Comparison of ENCODE assay signal across 1 cellular context in the genomic region with DNA sequence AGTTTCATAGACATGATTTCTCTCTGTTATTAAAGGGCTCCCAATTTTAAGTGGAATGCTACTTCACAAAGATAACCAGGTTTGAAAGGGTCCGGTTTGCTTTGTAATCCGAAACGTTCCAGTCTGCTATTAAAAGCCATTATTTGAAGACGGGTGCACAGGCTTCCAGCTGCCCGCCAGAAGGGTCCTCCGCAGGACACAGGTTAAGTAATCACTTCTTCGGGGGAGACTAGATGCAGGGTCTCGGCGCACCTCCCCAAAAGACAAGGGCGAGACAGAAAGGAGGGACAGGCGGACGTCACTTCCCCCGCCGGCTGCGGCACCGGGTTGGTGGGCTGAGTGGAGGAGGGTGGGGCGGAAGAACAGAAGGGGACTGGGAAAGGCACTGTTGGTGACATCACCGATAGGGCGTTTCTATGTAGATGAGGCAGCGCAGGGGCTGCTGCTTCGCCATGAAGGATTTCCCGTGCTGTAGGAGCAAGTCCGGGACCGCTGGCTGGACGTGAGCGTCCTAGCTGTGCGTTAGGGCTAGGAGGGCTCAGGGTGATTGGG.
TF ChIP-seq lines count a peak whose summit lies in the region.

No MANE protein-coding gene starts in this region.

TF ChIP-seq in HEK293, 187 proteins besides CTCF, POLR2A, EP300 and RAD21 (continued from another document and continues in another):
- TF ChIP-seq, protein P1, sequence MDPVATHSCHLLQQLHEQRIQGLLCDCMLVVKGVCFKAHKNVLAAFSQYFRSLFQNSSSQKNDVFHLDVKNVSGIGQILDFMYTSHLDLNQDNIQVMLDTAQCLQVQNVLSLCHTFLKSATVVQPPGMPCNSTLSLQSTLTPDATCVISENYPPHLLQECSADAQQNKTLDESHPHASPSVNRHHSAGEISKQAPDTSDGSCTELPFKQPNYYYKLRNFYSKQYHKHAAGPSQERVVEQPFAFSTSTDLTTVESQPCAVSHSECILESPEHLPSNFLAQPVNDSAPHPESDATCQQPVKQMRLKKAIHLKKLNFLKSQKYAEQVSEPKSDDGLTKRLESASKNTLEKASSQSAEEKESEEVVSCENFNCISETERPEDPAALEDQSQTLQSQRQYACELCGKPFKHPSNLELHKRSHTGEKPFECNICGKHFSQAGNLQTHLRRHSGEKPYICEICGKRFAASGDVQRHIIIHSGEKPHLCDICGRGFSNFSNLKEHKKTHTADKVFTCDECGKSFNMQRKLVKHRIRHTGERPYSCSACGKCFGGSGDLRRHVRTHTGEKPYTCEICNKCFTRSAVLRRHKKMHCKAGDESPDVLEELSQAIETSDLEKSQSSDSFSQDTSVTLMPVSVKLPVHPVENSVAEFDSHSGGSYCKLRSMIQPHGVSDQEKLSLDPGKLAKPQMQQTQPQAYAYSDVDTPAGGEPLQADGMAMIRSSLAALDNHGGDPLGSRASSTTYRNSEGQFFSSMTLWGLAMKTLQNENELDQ (tag by site-specific recombination; IDR thresholded peaks at IDR 0.05; ENCODE audit: low read depth), result no peak
- TF ChIP-seq, protein P2, sequence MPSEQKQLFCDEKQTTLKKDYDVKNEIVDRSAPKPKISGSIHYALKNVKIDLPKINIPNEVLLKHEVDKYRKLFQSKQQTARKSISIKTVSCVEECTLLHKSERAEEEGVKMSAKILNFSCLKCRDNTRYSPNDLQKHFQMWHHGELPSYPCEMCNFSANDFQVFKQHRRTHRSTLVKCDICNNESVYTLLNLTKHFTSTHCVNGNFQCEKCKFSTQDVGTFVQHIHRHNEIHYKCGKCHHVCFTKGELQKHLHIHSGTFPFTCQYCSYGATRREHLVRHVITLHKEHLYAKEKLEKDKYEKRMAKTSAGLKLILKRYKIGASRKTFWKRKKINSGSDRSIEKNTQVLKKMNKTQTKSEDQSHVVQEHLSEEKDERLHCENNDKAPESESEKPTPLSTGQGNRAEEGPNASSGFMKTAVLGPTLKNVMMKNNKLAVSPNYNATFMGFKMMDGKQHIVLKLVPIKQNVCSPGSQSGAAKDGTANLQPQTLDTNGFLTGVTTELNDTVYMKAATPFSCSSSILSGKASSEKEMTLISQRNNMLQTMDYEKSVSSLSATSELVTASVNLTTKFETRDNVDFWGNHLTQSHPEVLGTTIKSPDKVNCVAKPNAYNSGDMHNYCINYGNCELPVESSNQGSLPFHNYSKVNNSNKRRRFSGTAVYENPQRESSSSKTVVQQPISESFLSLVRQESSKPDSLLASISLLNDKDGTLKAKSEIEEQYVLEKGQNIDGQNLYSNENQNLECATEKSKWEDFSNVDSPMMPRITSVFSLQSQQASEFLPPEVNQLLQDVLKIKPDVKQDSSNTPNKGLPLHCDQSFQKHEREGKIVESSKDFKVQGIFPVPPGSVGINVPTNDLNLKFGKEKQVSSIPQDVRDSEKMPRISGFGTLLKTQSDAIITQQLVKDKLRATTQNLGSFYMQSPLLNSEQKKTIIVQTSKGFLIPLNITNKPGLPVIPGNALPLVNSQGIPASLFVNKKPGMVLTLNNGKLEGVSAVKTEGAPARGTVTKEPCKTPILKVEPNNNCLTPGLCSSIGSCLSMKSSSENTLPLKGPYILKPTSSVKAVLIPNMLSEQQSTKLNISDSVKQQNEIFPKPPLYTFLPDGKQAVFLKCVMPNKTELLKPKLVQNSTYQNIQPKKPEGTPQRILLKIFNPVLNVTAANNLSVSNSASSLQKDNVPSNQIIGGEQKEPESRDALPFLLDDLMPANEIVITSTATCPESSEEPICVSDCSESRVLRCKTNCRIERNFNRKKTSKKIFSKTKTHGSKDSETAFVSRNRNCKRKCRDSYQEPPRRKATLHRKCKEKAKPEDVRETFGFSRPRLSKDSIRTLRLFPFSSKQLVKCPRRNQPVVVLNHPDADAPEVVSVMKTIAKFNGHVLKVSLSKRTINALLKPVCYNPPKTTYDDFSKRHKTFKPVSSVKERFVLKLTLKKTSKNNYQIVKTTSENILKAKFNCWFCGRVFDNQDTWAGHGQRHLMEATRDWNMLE (tag by site-specific recombination; conservative IDR thresholded peaks at IDR 0.05; ENCODE audit: low read depth), result no peak
- TF ChIP-seq ZNF175 (tag by site-specific recombination; IDR thresholded peaks at IDR 0.05) (no peak), ZNF529 (tag by site-specific recombination; IDR thresholded peaks at IDR 0.05; ENCODE audit: insufficient replicate concordance) (no peak), OSR2 (tag by site-specific recombination; IDR thresholded peaks at IDR 0.05) (peak; percentile 3; the same call in 1 of the 2 replicates), ZBTB7A (tag by site-specific recombination; IDR thresholded peaks at IDR 0.05; ENCODE audit: low read depth) (no peak), SALL2 (tag by site-specific recombination; IDR thresholded peaks at IDR 0.05; ENCODE audit: borderline replicate concordance) (no peak), ZNF37A (tag by site-specific recombination; IDR thresholded peaks at IDR 0.05) (no peak), ZNF174 (tag by site-specific recombination; IDR thresholded peaks at IDR 0.05) (no peak), ZBTB48 (tag by site-specific recombination; IDR thresholded peaks at IDR 0.05) (peak; percentile 59; the same call in 1 of the 2 replicates), ZNF23 (tag by site-specific recombination; IDR thresholded peaks at IDR 0.05; ENCODE audit: borderline replicate concordance) (no peak), SETDB1 (IDR thresholded peaks at IDR 0.05; ENCODE audit: insufficient read length, low read length) (no peak), ZFHX2 (tag by site-specific recombination; conservative IDR thresholded peaks at IDR 0.05) (0 out of 2 replicates have a peak, but pooled peaks have one; percentile 9), ZNF521 (tag by site-specific recombination; IDR thresholded peaks at IDR 0.05) (no peak), SP3 (tag by site-specific recombination; IDR thresholded peaks at IDR 0.05) (peak; percentile 86), ZNF350 (tag by site-specific recombination; IDR thresholded peaks at IDR 0.05) (no peak), ZNF558 (tag by site-specific recombination; IDR thresholded peaks at IDR 0.05) (no peak), ZNF560 (tag by site-specific recombination; IDR thresholded peaks at IDR 0.05; ENCODE audit: borderline replicate concordance) (no peak), ZNF366 (tag by site-specific recombination; conservative IDR thresholded peaks at IDR 0.05) (peak; percentile 97), ZNF211 (tag by site-specific recombination; IDR thresholded peaks at IDR 0.05; ENCODE audit: low read depth) (no peak), ZNF423 (tag by site-specific recombination; IDR thresholded peaks at IDR 0.05) (no peak), ZNF133 (tag by site-specific recombination; IDR thresholded peaks at IDR 0.05) (no peak), ZNF837 (tag by site-specific recombination; IDR thresholded peaks at IDR 0.05) (no peak), ZNF626 (tag by site-specific recombination; IDR thresholded peaks at IDR 0.05) (no peak), ZNF843 (tag by site-specific recombination; IDR thresholded peaks at IDR 0.05) (0 out of 2 replicates have a peak, but pooled peaks have one; percentile 16), ZBTB8A (tag by site-specific recombination; IDR thresholded peaks at IDR 0.05) (peak; percentile 28; the same call in 1 of the 2 replicates)
- TF ChIP-seq, protein P3, sequence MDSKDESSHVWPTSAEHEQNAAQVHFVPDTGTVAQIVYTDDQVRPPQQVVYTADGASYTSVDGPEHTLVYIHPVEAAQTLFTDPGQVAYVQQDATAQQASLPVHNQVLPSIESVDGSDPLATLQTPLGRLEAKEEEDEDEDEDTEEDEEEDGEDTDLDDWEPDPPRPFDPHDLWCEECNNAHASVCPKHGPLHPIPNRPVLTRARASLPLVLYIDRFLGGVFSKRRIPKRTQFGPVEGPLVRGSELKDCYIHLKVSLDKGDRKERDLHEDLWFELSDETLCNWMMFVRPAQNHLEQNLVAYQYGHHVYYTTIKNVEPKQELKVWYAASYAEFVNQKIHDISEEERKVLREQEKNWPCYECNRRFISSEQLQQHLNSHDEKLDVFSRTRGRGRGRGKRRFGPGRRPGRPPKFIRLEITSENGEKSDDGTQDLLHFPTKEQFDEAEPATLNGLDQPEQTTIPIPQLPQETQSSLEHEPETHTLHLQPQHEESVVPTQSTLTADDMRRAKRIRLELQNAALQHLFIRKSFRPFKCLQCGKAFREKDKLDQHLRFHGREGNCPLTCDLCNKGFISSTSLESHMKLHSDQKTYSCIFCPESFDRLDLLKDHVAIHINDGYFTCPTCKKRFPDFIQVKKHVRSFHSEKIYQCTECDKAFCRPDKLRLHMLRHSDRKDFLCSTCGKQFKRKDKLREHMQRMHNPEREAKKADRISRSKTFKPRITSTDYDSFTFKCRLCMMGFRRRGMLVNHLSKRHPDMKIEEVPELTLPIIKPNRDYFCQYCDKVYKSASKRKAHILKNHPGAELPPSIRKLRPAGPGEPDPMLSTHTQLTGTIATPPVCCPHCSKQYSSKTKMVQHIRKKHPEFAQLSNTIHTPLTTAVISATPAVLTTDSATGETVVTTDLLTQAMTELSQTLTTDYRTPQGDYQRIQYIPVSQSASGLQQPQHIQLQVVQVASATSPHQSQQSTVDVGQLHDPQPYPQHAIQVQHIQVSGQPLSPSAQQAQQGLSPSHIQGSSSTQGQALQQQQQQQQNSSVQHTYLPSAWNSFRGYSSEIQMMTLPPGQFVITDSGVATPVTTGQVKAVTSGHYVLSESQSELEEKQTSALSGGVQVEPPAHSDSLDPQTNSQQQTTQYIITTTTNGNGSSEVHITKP (tag by site-specific recombination; IDR thresholded peaks at IDR 0.05), result peak; percentile 81
- TF ChIP-seq, protein P4, sequence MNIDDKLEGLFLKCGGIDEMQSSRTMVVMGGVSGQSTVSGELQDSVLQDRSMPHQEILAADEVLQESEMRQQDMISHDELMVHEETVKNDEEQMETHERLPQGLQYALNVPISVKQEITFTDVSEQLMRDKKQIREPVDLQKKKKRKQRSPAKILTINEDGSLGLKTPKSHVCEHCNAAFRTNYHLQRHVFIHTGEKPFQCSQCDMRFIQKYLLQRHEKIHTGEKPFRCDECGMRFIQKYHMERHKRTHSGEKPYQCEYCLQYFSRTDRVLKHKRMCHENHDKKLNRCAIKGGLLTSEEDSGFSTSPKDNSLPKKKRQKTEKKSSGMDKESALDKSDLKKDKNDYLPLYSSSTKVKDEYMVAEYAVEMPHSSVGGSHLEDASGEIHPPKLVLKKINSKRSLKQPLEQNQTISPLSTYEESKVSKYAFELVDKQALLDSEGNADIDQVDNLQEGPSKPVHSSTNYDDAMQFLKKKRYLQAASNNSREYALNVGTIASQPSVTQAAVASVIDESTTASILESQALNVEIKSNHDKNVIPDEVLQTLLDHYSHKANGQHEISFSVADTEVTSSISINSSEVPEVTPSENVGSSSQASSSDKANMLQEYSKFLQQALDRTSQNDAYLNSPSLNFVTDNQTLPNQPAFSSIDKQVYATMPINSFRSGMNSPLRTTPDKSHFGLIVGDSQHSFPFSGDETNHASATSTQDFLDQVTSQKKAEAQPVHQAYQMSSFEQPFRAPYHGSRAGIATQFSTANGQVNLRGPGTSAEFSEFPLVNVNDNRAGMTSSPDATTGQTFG (tag by site-specific recombination; IDR thresholded peaks at IDR 0.05; ENCODE audit: borderline replicate concordance), result no peak
- TF ChIP-seq, protein P5, sequence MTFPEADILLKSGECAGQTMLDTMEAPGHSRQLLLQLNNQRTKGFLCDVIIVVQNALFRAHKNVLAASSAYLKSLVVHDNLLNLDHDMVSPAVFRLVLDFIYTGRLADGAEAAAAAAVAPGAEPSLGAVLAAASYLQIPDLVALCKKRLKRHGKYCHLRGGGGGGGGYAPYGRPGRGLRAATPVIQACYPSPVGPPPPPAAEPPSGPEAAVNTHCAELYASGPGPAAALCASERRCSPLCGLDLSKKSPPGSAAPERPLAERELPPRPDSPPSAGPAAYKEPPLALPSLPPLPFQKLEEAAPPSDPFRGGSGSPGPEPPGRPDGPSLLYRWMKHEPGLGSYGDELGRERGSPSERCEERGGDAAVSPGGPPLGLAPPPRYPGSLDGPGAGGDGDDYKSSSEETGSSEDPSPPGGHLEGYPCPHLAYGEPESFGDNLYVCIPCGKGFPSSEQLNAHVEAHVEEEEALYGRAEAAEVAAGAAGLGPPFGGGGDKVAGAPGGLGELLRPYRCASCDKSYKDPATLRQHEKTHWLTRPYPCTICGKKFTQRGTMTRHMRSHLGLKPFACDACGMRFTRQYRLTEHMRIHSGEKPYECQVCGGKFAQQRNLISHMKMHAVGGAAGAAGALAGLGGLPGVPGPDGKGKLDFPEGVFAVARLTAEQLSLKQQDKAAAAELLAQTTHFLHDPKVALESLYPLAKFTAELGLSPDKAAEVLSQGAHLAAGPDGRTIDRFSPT (tag by site-specific recombination; IDR thresholded peaks at IDR 0.05), result no peak
- TF ChIP-seq, protein P6, sequence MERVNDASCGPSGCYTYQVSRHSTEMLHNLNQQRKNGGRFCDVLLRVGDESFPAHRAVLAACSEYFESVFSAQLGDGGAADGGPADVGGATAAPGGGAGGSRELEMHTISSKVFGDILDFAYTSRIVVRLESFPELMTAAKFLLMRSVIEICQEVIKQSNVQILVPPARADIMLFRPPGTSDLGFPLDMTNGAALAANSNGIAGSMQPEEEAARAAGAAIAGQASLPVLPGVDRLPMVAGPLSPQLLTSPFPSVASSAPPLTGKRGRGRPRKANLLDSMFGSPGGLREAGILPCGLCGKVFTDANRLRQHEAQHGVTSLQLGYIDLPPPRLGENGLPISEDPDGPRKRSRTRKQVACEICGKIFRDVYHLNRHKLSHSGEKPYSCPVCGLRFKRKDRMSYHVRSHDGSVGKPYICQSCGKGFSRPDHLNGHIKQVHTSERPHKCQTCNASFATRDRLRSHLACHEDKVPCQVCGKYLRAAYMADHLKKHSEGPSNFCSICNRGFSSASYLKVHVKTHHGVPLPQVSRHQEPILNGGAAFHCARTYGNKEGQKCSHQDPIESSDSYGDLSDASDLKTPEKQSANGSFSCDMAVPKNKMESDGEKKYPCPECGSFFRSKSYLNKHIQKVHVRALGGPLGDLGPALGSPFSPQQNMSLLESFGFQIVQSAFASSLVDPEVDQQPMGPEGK (tag by site-specific recombination; IDR thresholded peaks at IDR 0.05), result peak; percentile 97
- TF ChIP-seq, protein P7, sequence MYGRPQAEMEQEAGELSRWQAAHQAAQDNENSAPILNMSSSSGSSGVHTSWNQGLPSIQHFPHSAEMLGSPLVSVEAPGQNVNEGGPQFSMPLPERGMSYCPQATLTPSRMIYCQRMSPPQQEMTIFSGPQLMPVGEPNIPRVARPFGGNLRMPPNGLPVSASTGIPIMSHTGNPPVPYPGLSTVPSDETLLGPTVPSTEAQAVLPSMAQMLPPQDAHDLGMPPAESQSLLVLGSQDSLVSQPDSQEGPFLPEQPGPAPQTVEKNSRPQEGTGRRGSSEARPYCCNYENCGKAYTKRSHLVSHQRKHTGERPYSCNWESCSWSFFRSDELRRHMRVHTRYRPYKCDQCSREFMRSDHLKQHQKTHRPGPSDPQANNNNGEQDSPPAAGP (tag by site-specific recombination; IDR thresholded peaks at IDR 0.05), result peak; percentile 84
- TF ChIP-seq, protein P8, sequence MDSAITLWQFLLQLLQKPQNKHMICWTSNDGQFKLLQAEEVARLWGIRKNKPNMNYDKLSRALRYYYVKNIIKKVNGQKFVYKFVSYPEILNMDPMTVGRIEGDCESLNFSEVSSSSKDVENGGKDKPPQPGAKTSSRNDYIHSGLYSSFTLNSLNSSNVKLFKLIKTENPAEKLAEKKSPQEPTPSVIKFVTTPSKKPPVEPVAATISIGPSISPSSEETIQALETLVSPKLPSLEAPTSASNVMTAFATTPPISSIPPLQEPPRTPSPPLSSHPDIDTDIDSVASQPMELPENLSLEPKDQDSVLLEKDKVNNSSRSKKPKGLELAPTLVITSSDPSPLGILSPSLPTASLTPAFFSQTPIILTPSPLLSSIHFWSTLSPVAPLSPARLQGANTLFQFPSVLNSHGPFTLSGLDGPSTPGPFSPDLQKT (IDR thresholded peaks at IDR 0.05; ENCODE audit: borderline replicate concordance, low read depth, low read length), result peak; percentile 44; the same call in 1 of the 2 replicates
